1 cellular context compared by ENCODE assay signal in genomic region chr12:116910645-116911449, GRCh38.
A peak's percentile ranks its signal among the peaks of the same experiment; 100 is the strongest.
TF ChIP-seq lines count a peak whose summit lies in the region.

TSS of gene FBXW8 (plus strand) at chr12:116910950. CDS start at chr12:116911038, 88 bp downstream.

TF ChIP-seq in K562, 482 proteins besides CTCF, POLR2A, EP300 and RAD21 (continued from another document and continues in another):
- no peak for TF ChIP-seq NR0B1 (IDR thresholded peaks at IDR 0.05; ENCODE audit: partially characterized antibody)
- 0 out of 2 replicates have a peak, but pooled peaks have one; percentile 73 for TF ChIP-seq ZNF511 (CRISPR knock-in tag; IDR thresholded peaks at IDR 0.05)
- TF ChIP-seq CBX1 (IDR thresholded peaks at IDR 0.05; ENCODE audit: low read depth), result peak; percentile 59; the same call in 1 of the 2 replicates
- peak; percentile 23 to 34; a peak in 2 of 4 replicates for TF ChIP-seq SIX5 (IDR thresholded peaks at IDR 0.05; ENCODE audit: borderline replicate concordance in 1 of 2, insufficient read depth in 1 of 2, low read depth in 1 of 2, low read length in 2 of 2)
- TF ChIP-seq FOXP4 (CRISPR knock-in tag; IDR thresholded peaks at IDR 0.05; ENCODE audit: borderline replicate concordance), result no peak
- no peak for TF ChIP-seq SMARCB1 (IDR thresholded peaks at IDR 0.05; ENCODE audit: insufficient read length, low read depth)
- TF ChIP-seq NR2C1 (IDR thresholded peaks at IDR 0.05), result no peak
- TF ChIP-seq NR2C1 (tag; IDR thresholded peaks at IDR 0.05), result peak; percentile 16; the same call in 1 of the 2 replicates
- no peak for TF ChIP-seq TCFL5 (CRISPR knock-in tag; conservative IDR thresholded peaks at IDR 0.05)
- peak in 1 of 2 experiments; percentile 60; a peak in 1 of 3 replicates for TF ChIP-seq CBX3 (IDR thresholded peaks at IDR 0.05; ENCODE audit: borderline replicate concordance in 1 of 2, low read length in 2 of 2)
- 0 out of 2 replicates have a peak, but pooled peaks have one; percentile 27 for TF ChIP-seq ZNF583 (CRISPR knock-in tag; IDR thresholded peaks at IDR 0.05)
- no peak for TF ChIP-seq ZNF77 (CRISPR knock-in tag; IDR thresholded peaks at IDR 0.05)
- TF ChIP-seq USF2 (CRISPR knock-in tag; IDR thresholded peaks at IDR 0.05), result peak; percentile 50
- TF ChIP-seq DMBX1 (CRISPR knock-in tag; IDR thresholded peaks at IDR 0.05; ENCODE audit: borderline replicate concordance), result peak; percentile 69
- TF ChIP-seq HOXB6 (CRISPR knock-in tag; IDR thresholded peaks at IDR 0.05; ENCODE audit: borderline replicate concordance), result no peak
- TF ChIP-seq HMGN3 (IDR thresholded peaks at IDR 0.05; ENCODE audit: borderline replicate concordance, extremely low read depth, insufficient read length, low read depth, low read length), result peak; percentile 69
- TF ChIP-seq SAFB (IDR thresholded peaks at IDR 0.05; ENCODE audit: borderline replicate concordance, low read depth, low read length), result peak; percentile 81; the same call in 1 of the 2 replicates
- TF ChIP-seq CBFA2T3 (IDR thresholded peaks at IDR 0.05), result peak; percentile 6; the same call in 1 of the 2 replicates
- no peak for TF ChIP-seq ILK (tag; IDR thresholded peaks at IDR 0.05; ENCODE audit: borderline replicate concordance, low read depth)
- peak; percentile 92 for TF ChIP-seq NCOA1 (IDR thresholded peaks at IDR 0.05; ENCODE audit: low read depth)
- peak in 1 of 2 experiments; percentile 92; a peak in 2 of 4 replicates for TF ChIP-seq ZNF639 (CRISPR knock-in tag; conservative IDR thresholded peaks at IDR 0.05 in 1 of 2, IDR thresholded peaks at IDR 0.05 in 1 of 2)
- peak in 1 of 2 experiments; percentile 70; a peak in 1 of 4 replicates for TF ChIP-seq TEAD1 (CRISPR knock-in tag; IDR thresholded peaks at IDR 0.05)
- peak; percentile 73 for TF ChIP-seq PHF20 (IDR thresholded peaks at IDR 0.05; ENCODE audit: partially characterized antibody)
- TF ChIP-seq MITF (IDR thresholded peaks at IDR 0.05), result peak; percentile 68; the same call in 1 of the 2 replicates
- TF ChIP-seq MAX (CRISPR knock-in tag; IDR thresholded peaks at IDR 0.05), result peak; percentile 96
- TF ChIP-seq ATF1 (CRISPR knock-in tag; IDR thresholded peaks at IDR 0.05), result no peak
- peak; percentile 57 for TF ChIP-seq ATF1 (tag; IDR thresholded peaks at IDR 0.05)
- TF ChIP-seq MXI1 (IDR thresholded peaks at IDR 0.05; ENCODE audit: low read depth, low read length), result peak; percentile 97
- no peak for TF ChIP-seq ZNF507 (tag; conservative IDR thresholded peaks at IDR 0.05)
- TF ChIP-seq RBM25 (IDR thresholded peaks at IDR 0.05; ENCODE audit: low read depth, low read length, severe bottlenecking), result peak; percentile 30
- TF ChIP-seq SIN3A (IDR thresholded peaks at IDR 0.05; ENCODE audit: borderline replicate concordance in 2 of 2, control insufficient read depth in 1 of 2, low read depth in 2 of 2, low read length in 2 of 2), result peak; percentile 92 to 97
- TF ChIP-seq MYNN (IDR thresholded peaks at IDR 0.05), result 0 out of 2 replicates have a peak, but pooled peaks have one; percentile 17
- TF ChIP-seq MYNN (CRISPR knock-in tag; IDR thresholded peaks at IDR 0.05), result no peak
- TF ChIP-seq CGGBP1 (CRISPR knock-in tag; IDR thresholded peaks at IDR 0.05), result peak; percentile 3; the same call in 1 of the 2 replicates
- peak; percentile 67; the same call in 1 of the 2 replicates for TF ChIP-seq ATF7 (IDR thresholded peaks at IDR 0.05)
- no peak for TF ChIP-seq HSF4 (CRISPR knock-in tag; IDR thresholded peaks at IDR 0.05; ENCODE audit: borderline replicate concordance)
- no peak for TF ChIP-seq ZNF551 (CRISPR knock-in tag; IDR thresholded peaks at IDR 0.05)
- TF ChIP-seq KDM1A (IDR thresholded peaks at IDR 0.05), result peak in 1 of 2 experiments; percentile 80; a peak in 2 of 4 replicates
- peak in 1 of 2 experiments; percentile 73; a peak in 1 of 4 replicates for TF ChIP-seq KDM4B (IDR thresholded peaks at IDR 0.05; ENCODE audit: borderline replicate concordance in 2 of 2, low read depth in 1 of 2)
- TF ChIP-seq NEUROD1 (IDR thresholded peaks at IDR 0.05; ENCODE audit: borderline replicate concordance, low read depth, low read length, partially characterized antibody), result peak; percentile 80
- TF ChIP-seq CREB1 (IDR thresholded peaks at IDR 0.05), result no peak
- TF ChIP-seq CREB1 (CRISPR knock-in tag; IDR thresholded peaks at IDR 0.05), result 0 out of 2 replicates have a peak, but pooled peaks have one; percentile 19
- no peak for TF ChIP-seq MEF2D (tag; conservative IDR thresholded peaks at IDR 0.05; ENCODE audit: low read depth)
- TF ChIP-seq MCM7 (IDR thresholded peaks at IDR 0.05), result no peak
- no peak for TF ChIP-seq GABPB2 (CRISPR knock-in tag; conservative IDR thresholded peaks at IDR 0.05)
- TF ChIP-seq RCOR1 (IDR thresholded peaks at IDR 0.05; ENCODE audit: borderline replicate concordance in 1 of 2, low read depth in 2 of 2, low read length in 2 of 2), result no peak
- TF ChIP-seq SP1 (CRISPR knock-in tag; IDR thresholded peaks at IDR 0.05), result peak; percentile 90
- TF ChIP-seq E2F8 (IDR thresholded peaks at IDR 0.05; ENCODE audit: low read depth, partially characterized antibody), result peak; percentile 87
- TF ChIP-seq L3MBTL2 (IDR thresholded peaks at IDR 0.05), result peak; percentile 87
- no peak for TF ChIP-seq NFIX (CRISPR knock-in tag; IDR thresholded peaks at IDR 0.05; ENCODE audit: low read depth)
- TF ChIP-seq GTF2F1 (IDR thresholded peaks at IDR 0.05; ENCODE audit: low read depth, low read length), result no peak
- peak; percentile 89 for TF ChIP-seq ETS1 (conservative IDR thresholded peaks at IDR 0.05; ENCODE audit: control insufficient read depth, low read depth, low read length)
- TF ChIP-seq ZBTB1 (CRISPR knock-in tag; IDR thresholded peaks at IDR 0.05; ENCODE audit: borderline replicate concordance, low read depth), result peak; percentile 93
- 0 out of 2 replicates have a peak, but pooled peaks have one; percentile 25 for TF ChIP-seq RNF2 (IDR thresholded peaks at IDR 0.05)
- 0 out of 2 replicates have a peak, but pooled peaks have one; percentile 4 for TF ChIP-seq JUND (IDR thresholded peaks at IDR 0.05; ENCODE audit: borderline replicate concordance, low read depth, low read length)
- no peak for TF ChIP-seq JUND (tag; IDR thresholded peaks at IDR 0.05; ENCODE audit: borderline replicate concordance, low read depth, low read length)
- TF ChIP-seq GABPB1 (CRISPR knock-in tag; IDR thresholded peaks at IDR 0.05), result peak; percentile 99
- TF ChIP-seq RBM22 (IDR thresholded peaks at IDR 0.05; ENCODE audit: low read depth, low read length, poor library complexity, severe bottlenecking), result peak; percentile 74
- TF ChIP-seq HDAC8 (tag; IDR thresholded peaks at IDR 0.05), result no peak
- peak; percentile 71 for TF ChIP-seq KDM5B (IDR thresholded peaks at IDR 0.05; ENCODE audit: insufficient replicate concordance, low read depth, low read length)
- peak; percentile 56; the same call in 1 of the 2 replicates for TF ChIP-seq NFIC (IDR thresholded peaks at IDR 0.05)
